Comparison of ENCODE assay signal across 9 cellular contexts in genomic region chr5:119328753-119329602, GRCh38. TPM values are rescaled to one million over a fixed set of nuclear protein-coding genes. Genes with fewer than 3 reads are reported as not detected.
DNase-seq lines count a peak whose midpoint lies in the region; ATAC-seq and TF ChIP-seq lines count a peak whose summit lies in the region.
"Had no signal": no experiment of that assay in that cellular context is flagged by ENCODE, and none has a peak within 500 bp of the region (broad histone marks: within the 10 kb centered on the region; RNA-seq: fewer than 3 reads in every experiment).

No MANE protein-coding gene starts in this region.

- H3K27ac Mint-ChIP-seq in GM23338 (no peak overlapping the region), activated B cell treated with CpG ODN at 0.5 μM for 24 hours (peak overlapping the region; percentile 69), endodermal cell (no peak overlapping the region)

- H4K20me1 ChIP-seq in GM23338 (replicated peaks; ENCODE audit: insufficient read depth), result no peaks in the 10 kb centered on the region

- WGBS in endodermal cell (ENCODE audit: insufficient coverage in 1 of 2, insufficient read length in 1 of 2), 2 experiments, result 86 to 89% methylated on average over 6 to 10 of the region's 10 CpGs

- intact Hi-C loops in activated B cell treated with CpG ODN at 0.5 μM for 24 hours (cut with micrococcal nuclease), result loop anchor here (1.0 kb wide), 1 partner anchor 8 kb away; no protein-coding TSS in a partner anchor

- H3K4me3 ChIP-seq in GM23338, result no peak overlapping the region
- peak overlapping the region; percentile 9 for H3K4me3 ChIP-seq in effector memory CD4-positive, alpha-beta T cell (ENCODE audit: insufficient read depth, low read depth, low read length, poor library complexity, severe bottlenecking)
- no peak overlapping the region for H3K4me3 ChIP-seq in endodermal cell (ENCODE audit: low read length)
- H3K4me3 ChIP-seq: cardiac muscle cell had no signal

- CTCF ChIA-PET in activated B cell treated with CpG ODN at 0.5 μM for 24 hours (lab: Charles Lee), result no interaction called here

- H3K4me2 ChIP-seq in GM23338, result peak overlapping the region; percentile 41; the same call in 1 of the 2 replicates

- H3K36me3 Mint-ChIP-seq in GM23338 (ENCODE audit: low read depth), result no peaks in the 10 kb centered on the region
- peaks cover 7% of the 10 kb centered on the region for H3K36me3 Mint-ChIP-seq in activated B cell treated with CpG ODN at 0.5 μM for 24 hours (ENCODE audit: low read depth)
- no peaks in the 10 kb centered on the region for H3K36me3 Mint-ChIP-seq in endodermal cell (ENCODE audit: low read depth)

- H3K4me1 ChIP-seq in GM23338 (ENCODE audit: insufficient read depth) (peaks cover 22% of the 10 kb centered on the region), endodermal cell (ENCODE audit: control insufficient read depth, insufficient read depth, low read length) (peaks cover 25% of the 10 kb centered on the region)
- peaks cover 81% of the 10 kb centered on the region for H3K4me1 ChIP-seq in effector memory CD4-positive, alpha-beta T cell (ENCODE audit: control insufficient read depth, insufficient read depth, low read length, poor library complexity, severe bottlenecking)

- TF ChIP-seq CTCF in GM23338 (conservative IDR thresholded peaks at IDR 0.05; ENCODE audit: low read depth in 2 of 2) (no peak), activated B cell treated with CpG ODN at 0.5 μM for 24 hours (IDR thresholded peaks at IDR 0.05) (no peak), endodermal cell (conservative IDR thresholded peaks at IDR 0.05) (no peak)

- no peak overlapping the region for H2AFZ ChIP-seq in GM23338

- H3K4me3 Mint-ChIP-seq in GM23338, result no peak overlapping the region
- no peak overlapping the region for H3K4me3 Mint-ChIP-seq in activated B cell treated with CpG ODN at 0.5 μM for 24 hours
- H3K4me3 Mint-ChIP-seq in endodermal cell, result no peak overlapping the region

- H3K79me2 ChIP-seq in GM23338 (replicated peaks; ENCODE audit: insufficient read depth), result no peaks in the 10 kb centered on the region

- POLR2A ChIA-PET in activated B cell treated with CpG ODN at 0.5 μM for 24 hours (lab: Charles Lee), result interaction anchor here (0.8 to 1.2 kb wide), 4 partner anchors 8 to 61 kb away, joined by 4 to 5 read pairs (median 4); no protein-coding TSS in a partner anchor

- H3K9me2 ChIP-seq in GM23338 (ENCODE audit: insufficient read depth), result no peaks in the 10 kb centered on the region

- H3K9me3 ChIP-seq in effector memory CD4-positive, alpha-beta T cell (ENCODE audit: control insufficient read depth, low read length), result no peaks in the 10 kb centered on the region
- H3K9me3 ChIP-seq in endodermal cell (ENCODE audit: control insufficient read depth, low read length), result no peaks in the 10 kb centered on the region

- no peaks in the 10 kb centered on the region for H3F3A ChIP-seq in GM23338 (replicated peaks; ENCODE audit: low read depth)

- no peak overlapping the region for H3K9ac ChIP-seq in endodermal cell (ENCODE audit: extremely low read depth, low read length, poor library complexity, severe bottlenecking)

- ATAC-seq in GM23338 (peak; percentile 64), activated B cell treated with CpG ODN at 0.5 μM for 24 hours (ENCODE audit: low read depth) (no peak), HG02678 (IDR thresholded peaks at IDR 0.05; ENCODE audit: unreplicated experiment) (no peak)

- H3K27me3 Mint-ChIP-seq in GM23338 (ENCODE audit: insufficient read depth, low read depth, poor library complexity), result peaks cover 4% of the 10 kb centered on the region
- H3K27me3 Mint-ChIP-seq in activated B cell treated with CpG ODN at 0.5 μM for 24 hours, result no peaks in the 10 kb centered on the region
- H3K27me3 Mint-ChIP-seq in endodermal cell (ENCODE audit: insufficient read depth), result no peaks in the 10 kb centered on the region

- DNase-seq in GM23338 (ENCODE audit: low spot score) (no peak), activated B cell treated with CpG ODN at 0.5 μM for 24 hours (no peak), endodermal cell (no peak), NAMALWA (ENCODE audit: low spot score) (no peak), NCI-H1436 treated with DMSO at 0.1 percent for 48 hours (lab: John Stamatoyannopoulos, UW) (no peak)
- DNase-seq in effector memory CD4-positive, alpha-beta T cell, result peak; percentile 53 to 76 (median 66)
- DNase-seq in stimulated activated CD8-positive, alpha-beta memory T cell treated with anti-CD3 and anti-CD28 coated beads, Interleukin-12 subunit alpha, Interleukin-12 subunit beta, amount 100 ng/mL, for 4 hours (ENCODE audit: low read depth), result peak; percentile 40

- H3K4me1 Mint-ChIP-seq in GM23338 (peaks cover 26% of the 10 kb centered on the region), activated B cell treated with CpG ODN at 0.5 μM for 24 hours (peaks cover 94% of the 10 kb centered on the region), endodermal cell (peaks cover 49% of the 10 kb centered on the region)

- H3K36me3 ChIP-seq in GM23338 (ENCODE audit: insufficient read depth) (no peaks in the 10 kb centered on the region), endodermal cell (ENCODE audit: control insufficient read depth, insufficient read depth, low read length) (peaks cover 8% of the 10 kb centered on the region)
- no peaks in the 10 kb centered on the region for H3K36me3 ChIP-seq in effector memory CD4-positive, alpha-beta T cell (ENCODE audit: control insufficient read depth, insufficient read depth, low read length)
- H3K36me3 ChIP-seq: cardiac muscle cell had no signal

- H3K27me3 ChIP-seq in GM23338 (ENCODE audit: insufficient read depth) (no peaks in the 10 kb centered on the region), endodermal cell (ENCODE audit: control insufficient read depth, insufficient read depth, low read length, poor library complexity, severe bottlenecking) (no peaks in the 10 kb centered on the region)
- no peaks in the 10 kb centered on the region for H3K27me3 ChIP-seq in effector memory CD4-positive, alpha-beta T cell (replicated peaks; ENCODE audit: control insufficient read depth, insufficient read depth, low read length, poor library complexity, severe bottlenecking)
- H3K27me3 ChIP-seq: cardiac muscle cell had no signal

- H3K27ac ChIP-seq in GM23338 (ENCODE audit: low read depth) (peak overlapping the region; percentile 4; the same call in 1 of the 2 replicates), endodermal cell (ENCODE audit: low read depth, low read length) (no peak overlapping the region)
- H3K27ac ChIP-seq in effector memory CD4-positive, alpha-beta T cell (ENCODE audit: insufficient read depth, low read length, poor library complexity, severe bottlenecking), result peak overlapping the region; percentile 94

- no peaks in the 10 kb centered on the region for H3K9me3 Mint-ChIP-seq in GM23338
- H3K9me3 Mint-ChIP-seq in activated B cell treated with CpG ODN at 0.5 μM for 24 hours, result no peaks in the 10 kb centered on the region
- H3K9me3 Mint-ChIP-seq in endodermal cell, result no peaks in the 10 kb centered on the region

TF ChIP-seq in GM23338, 12 proteins besides CTCF, POLR2A, EP300 and RAD21 (continues in another document):
- no peak for TF ChIP-seq EZH2 (IDR thresholded peaks at IDR 0.05; ENCODE audit: low read depth, unreplicated experiment)
- TF ChIP-seq ETS1 (IDR thresholded peaks at IDR 0.05), result no peak
- TF ChIP-seq JUNB (IDR thresholded peaks at IDR 0.05; ENCODE audit: unreplicated experiment), result no peak
- no peak for TF ChIP-seq ZNF114 (CRISPR knock-in tag; IDR thresholded peaks at IDR 0.05)
- TF ChIP-seq NANOG (IDR thresholded peaks at IDR 0.05; ENCODE audit: borderline replicate concordance), result no peak
- no peak for TF ChIP-seq ZNF331 (CRISPR knock-in tag; IDR thresholded peaks at IDR 0.05; ENCODE audit: low read depth)
- no peak for TF ChIP-seq REST (IDR thresholded peaks at IDR 0.05; ENCODE audit: unreplicated experiment)
- no peak for TF ChIP-seq POLR2AphosphoS5 (IDR thresholded peaks at IDR 0.05; ENCODE audit: low read depth)
- no peak for TF ChIP-seq CREB1 (CRISPR knock-in tag; IDR thresholded peaks at IDR 0.05; ENCODE audit: low read depth)

RNA-seq across cellular contexts. Expression of gene TNFAIP8, which starts 26.8 kb away (rescaled TPM):
- 29.2 and 30.1 TPM in 2 replicates for total RNA-seq in GM23338 (2014; rRNA removed; shearing (Covaris generic))
- polyA plus RNA-seq in GM23338 (2016; fragmentation: Nextera tagmentation; extraction: Ambion mirVana), result 10.6 and 12.8 TPM in 2 replicates
- total RNA-seq in activated B cell treated with CpG ODN at 0.5 μM for 24 hours (135 and 149 TPM in 2 replicates), endodermal cell (10 to 100 TPM; 29.6 to 39.5 TPM)
- 16.1 TPM for polyA plus RNA-seq in endodermal cell (2013, experiment 1 of 2)
- 14.5 TPM for polyA plus RNA-seq in endodermal cell (2013, experiment 2 of 2)

Comparison
In these comparisons a context has a peak if more than half of its experiments do, and no peak if none do; other contexts are left out.
1. DNase-seq: peak in effector memory CD4-positive, alpha-beta T cell (3 of 3) and stimulated activated CD8-positive, alpha-beta memory T cell treated with anti-CD3 and anti-CD28 coated beads, Interleukin-12 subunit alpha, Interleukin-12 subunit beta, amount 100 ng/mL, for 4 hours (single experiment); none in GM23338 (single experiment), activated B cell treated with CpG ODN at 0.5 μM for 24 hours (single experiment), endodermal cell (single experiment), NAMALWA (single experiment) and NCI-H1436 treated with DMSO at 0.1 percent for 48 hours (single experiment).